In genomic region chr5:67021031-67021430, GRCh38 we compare ENCODE assay signal across 22 cellular contexts.
DNase-seq lines count a peak whose midpoint lies in the region; ATAC-seq and TF ChIP-seq lines count a peak whose summit lies in the region.
"Had no signal": no experiment of that assay in that cellular context is flagged by ENCODE, and none has a peak within 500 bp of the region (broad histone marks: within the 10 kb centered on the region; RNA-seq: fewer than 3 reads in every experiment).

No MANE protein-coding gene starts in this region.

- no TSS peak for BruUV-seq in Calu3 (replicated peaks; lab: Mats Ljungman, UMichigan)

- H4K20me1 ChIP-seq in GM23248 (ENCODE audit: insufficient read depth), result no peaks in the 10 kb centered on the region

- no peaks in the 10 kb centered on the region for H3K9me3 ChIP-seq in GM23248 (ENCODE audit: low read depth)
- no peaks in the 10 kb centered on the region for H3K9me3 ChIP-seq in esophagus squamous epithelium
- no peaks in the 10 kb centered on the region for H3K9me3 ChIP-seq in skeletal muscle tissue (ENCODE audit: control insufficient read depth in 3 of 3, low read length in 3 of 3)
- H3K9me3 ChIP-seq in BE2C, result no peaks in the 10 kb centered on the region
- H3K9me3 ChIP-seq: colonic mucosa, heart right ventricle, MG63 had no signal

- H3K4me2 ChIP-seq in GM23248 (ENCODE audit: unreplicated experiment), result no peak overlapping the region

- H3F3A ChIP-seq in GM23248 (ENCODE audit: insufficient read depth), result peaks cover 20% of the 10 kb centered on the region

- H3K36me3 ChIP-seq in GM23248 (ENCODE audit: low read depth) (no peaks in the 10 kb centered on the region), esophagus squamous epithelium (peaks cover 0 to 12% (median 0%) of the 10 kb centered on the region in 3 donors), skeletal muscle tissue (ENCODE audit: control insufficient read depth in 3 of 3, insufficient read depth in 3 of 3, low read length in 3 of 3) (no peaks in the 10 kb centered on the region), BE2C (no peaks in the 10 kb centered on the region)
- H3K36me3 ChIP-seq: colonic mucosa, heart right ventricle, MG63 had no signal

- H3K9ac ChIP-seq in GM23248, result no peak overlapping the region
- no peak overlapping the region for H3K9ac ChIP-seq in skeletal muscle tissue (ENCODE audit: low read depth in 1 of 3, low read length in 3 of 3)

- 85 to 90% methylated on average over 1 of the region's 1 CpG for WGBS in GM23248 (ENCODE audit: low coverage in 1 of 2, low lambda C conversion rate in 2 of 2, missing lambda C conversion rate in 2 of 2), 2 experiments
- 42 to 63% methylated on average over 1 of the region's 1 CpG for WGBS in esophagus squamous epithelium, 2 donors

- no peak overlapping the region for H2AFZ ChIP-seq in GM23248

- DNase-seq in GM23248 (no peak), esophagus squamous epithelium (lab: John Stamatoyannopoulos, UW) (no peak), BE2C (no peak), Calu3 (no peak)
- no peak for DNase-seq in stimulated activated CD4-positive, alpha-beta T cell treated with anti-CD3 and anti-CD28 coated beads, Interleukin-4, amount 100 ng/mL, for 4 hours
- DNase-seq: activated CD4-positive, alpha-beta T cell treated with anti-CD3 and anti-CD28 coated beads for 4 hours; colonic mucosa; heart right ventricle; MG63; NCI-H1436; NCI-H2107; NCI-H510A; retina; stimulated activated CD4-positive, alpha-beta T cell treated with anti-CD3 and anti-CD28 coated beads, Interleukin-12 subunit alpha, Interleukin-12 subunit beta, amount 100 ng/mL, for 4 hours had no signal

- peaks cover 32% of the 10 kb centered on the region for H3K4me1 Mint-ChIP-seq in activated T-helper 17 cell treated with anti-CD3 and anti-CD28 coated beads, Interleukin-2, amount 50 U/mL, for 72 hours
- no peaks in the 10 kb centered on the region for H3K4me1 Mint-ChIP-seq in Calu3 (ENCODE audit: low read depth, unreplicated experiment)

- H3K27me3 ChIP-seq in GM23248 (replicated peaks; ENCODE audit: insufficient read depth) (no peaks in the 10 kb centered on the region), esophagus squamous epithelium (no peaks in the 10 kb centered on the region), skeletal muscle tissue (ENCODE audit: control insufficient read depth in 3 of 3, insufficient read depth in 3 of 3, low read length in 3 of 3) (no peaks in the 10 kb centered on the region), BE2C (no peaks in the 10 kb centered on the region)
- H3K27me3 ChIP-seq: colonic mucosa, heart right ventricle, MG63 had no signal

- TF ChIP-seq POLR2A in esophagus squamous epithelium (IDR thresholded peaks at IDR 0.05), result no peak

- peaks cover 29% of the 10 kb centered on the region; the same call in 1 of the 2 replicates for H3K79me2 ChIP-seq in GM23248 (ENCODE audit: insufficient read depth)

- H3K36me3 Mint-ChIP-seq in activated T-helper 17 cell treated with anti-CD3 and anti-CD28 coated beads, Interleukin-2, amount 50 U/mL, for 72 hours (ENCODE audit: low read depth), result peaks cover 66% of the 10 kb centered on the region
- H3K36me3 Mint-ChIP-seq in Calu3 (ENCODE audit: insufficient read depth, unreplicated experiment), result no peaks in the 10 kb centered on the region
- H3K36me3 Mint-ChIP-seq: brain, CD14-positive monocyte had no signal

- peaks cover 21% of the 10 kb centered on the region for H3K4me1 ChIP-seq in GM23248 (ENCODE audit: insufficient read depth)
- H3K4me1 ChIP-seq in esophagus squamous epithelium, result peaks cover 11 to 79% (median 30%) of the 10 kb centered on the region in 3 donors
- peaks cover 9 to 22% (median 18%) of the 10 kb centered on the region in 3 donors for H3K4me1 ChIP-seq in skeletal muscle tissue (ENCODE audit: control insufficient read depth in 3 of 3, insufficient read depth in 3 of 3, low read length in 3 of 3)
- H3K4me1 ChIP-seq in BE2C, result 0 out of 2 replicates have a peak, but pooled peaks cover 3% of the 10 kb centered on the region
- H3K4me1 ChIP-seq: colonic mucosa had no signal

- peak overlapping the region; percentile 21 for H3K4me3 Mint-ChIP-seq in activated T-helper 17 cell treated with anti-CD3 and anti-CD28 coated beads, Interleukin-2, amount 50 U/mL, for 72 hours
- H3K4me3 Mint-ChIP-seq in Calu3 (ENCODE audit: low read depth, unreplicated experiment), result no peak overlapping the region
- H3K4me3 Mint-ChIP-seq: brain; CD14-positive monocyte; stimulated activated naive CD8-positive, alpha-beta T cell treated with anti-CD3 and anti-CD28 coated beads, Interleukin-15, Interleukin-2, amounts not matched to agents 100 ng/mL and 50 ng/mL, for 24 hours had no signal

- intact Hi-C loops in esophagus squamous epithelium (cut with DNase I), result no loop called here
- intact Hi-C loops in Calu3 (cut with micrococcal nuclease; ENCODE audit: unreplicated experiment), result no loop called here

- no peaks in the 10 kb centered on the region for H3K9me3 Mint-ChIP-seq in activated T-helper 17 cell treated with anti-CD3 and anti-CD28 coated beads, Interleukin-2, amount 50 U/mL, for 72 hours
- no peaks in the 10 kb centered on the region for H3K9me3 Mint-ChIP-seq in Calu3 (ENCODE audit: low read depth, unreplicated experiment)
- H3K9me3 Mint-ChIP-seq: activated T-helper 2 cell treated with anti-CD3 and anti-CD28 coated beads, Interferon-gamma antibody, Interleukin-2, Interleukin-4, amounts not matched to agents 10 μg/mL and 5 μg/mL and 100 μg/mL, durations not matched to agents 14 hours and 24 hours and 36 hours; CD14-positive monocyte; stimulated activated naive CD8-positive, alpha-beta T cell treated with anti-CD3 and anti-CD28 coated beads, Interleukin-15, Interleukin-2, amounts not matched to agents 100 ng/mL and 50 ng/mL, for 24 hours had no signal

- H3K27me3 Mint-ChIP-seq in activated T-helper 17 cell treated with anti-CD3 and anti-CD28 coated beads, Interleukin-2, amount 50 U/mL, for 72 hours, result no peaks in the 10 kb centered on the region
- H3K27me3 Mint-ChIP-seq in Calu3 (ENCODE audit: unreplicated experiment), result no peaks in the 10 kb centered on the region
- H3K27me3 Mint-ChIP-seq: brain; stimulated activated naive CD8-positive, alpha-beta T cell treated with anti-CD3 and anti-CD28 coated beads, Interleukin-15, Interleukin-2, amounts not matched to agents 100 ng/mL and 50 ng/mL, for 24 hours had no signal

- 0 out of 2 replicates have a peak overlapping the region, but pooled peaks have one; percentile 41 for H3K27ac ChIP-seq in GM23248
- H3K27ac ChIP-seq in esophagus squamous epithelium, result peak overlapping the region; percentile 70 to 80 (median 76)
- H3K27ac ChIP-seq in skeletal muscle tissue (ENCODE audit: low read depth, low read length), result peak overlapping the region; percentile 0
- H3K27ac ChIP-seq: colonic mucosa, heart right ventricle had no signal

- no peak for ATAC-seq in activated T-helper 17 cell treated with anti-CD3 and anti-CD28 coated beads, Interleukin-2, amount 50 U/mL, for 72 hours (replicated peaks)
- ATAC-seq in HG02610 (IDR thresholded peaks at IDR 0.05; ENCODE audit: unreplicated experiment), result no peak

- H3K9me2 ChIP-seq in GM23248 (ENCODE audit: insufficient read depth), result 0 out of 2 replicates have a peak, but pooled peaks cover 3% of the 10 kb centered on the region

- no peak for TF ChIP-seq CTCF in esophagus squamous epithelium (IDR thresholded peaks at IDR 0.05)
- no peak for TF ChIP-seq CTCF in BE2C (IDR thresholded peaks at IDR 0.05; ENCODE audit: low read depth, low read length)
- no peak for TF ChIP-seq CTCF in Calu3 (IDR thresholded peaks at IDR 0.05; ENCODE audit: unreplicated experiment)

- peak overlapping the region; percentile 29 for H3K27ac Mint-ChIP-seq in activated T-helper 17 cell treated with anti-CD3 and anti-CD28 coated beads, Interleukin-2, amount 50 U/mL, for 72 hours
- no peak overlapping the region for H3K27ac Mint-ChIP-seq in Calu3 (ENCODE audit: unreplicated experiment)
- H3K27ac Mint-ChIP-seq: activated T-helper 2 cell treated with anti-CD3 and anti-CD28 coated beads, Interferon-gamma antibody, Interleukin-2, Interleukin-4, amounts not matched to agents 10 μg/mL and 5 μg/mL and 100 μg/mL, durations not matched to agents 14 hours and 24 hours and 36 hours; CD14-positive monocyte; stimulated activated naive CD8-positive, alpha-beta T cell treated with anti-CD3 and anti-CD28 coated beads, Interleukin-15, Interleukin-2, amounts not matched to agents 100 ng/mL and 50 ng/mL, for 24 hours had no signal

- CTCF ChIA-PET in Calu3 (lab: Charles Lee), result no interaction called here

- in situ Hi-C loops in GM23248 (cut with MboI), result no loop called here

- H3K4me3 ChIP-seq in GM23248 (no peak overlapping the region), esophagus squamous epithelium (no peak overlapping the region), skeletal muscle tissue (ENCODE audit: low read length in 3 of 3) (no peak overlapping the region), BE2C (ENCODE audit: low read depth, low read length) (no peak overlapping the region)
- H3K4me3 ChIP-seq: colonic mucosa, heart right ventricle, lung, MG63 had no signal

Comparison
In these comparisons a context has a peak if more than half of its experiments do, and no peak if none do; other contexts are left out.
1. H3K27ac ChIP-seq: peak in every context shown above with its lines; median percentile 76 in esophagus squamous epithelium; 41 in GM23248; 0 in skeletal muscle tissue.